In genomic region chr1:201649776-201650607, GRCh38 we compare ENCODE assay signal across 7 cellular contexts.
DNase-seq lines count a peak whose midpoint lies in the region; ATAC-seq and TF ChIP-seq lines count a peak whose summit lies in the region.

No MANE protein-coding gene starts in this region.

- peak overlapping the region; percentile 14 to 15 for H3K4me3 Mint-ChIP-seq in effector memory CD8-positive, alpha-beta T cell

- H3K4me3 ChIP-seq in HCT116 (replicated peaks in 1 of 2; ENCODE audit: low read depth in 1 of 2, low read length in 2 of 2): peak overlapping the region; percentile 62 to 73
- H3K4me3 ChIP-seq in lower lobe of right lung: peak overlapping the region; percentile 60
- peak overlapping the region; percentile 16 to 81 for H3K4me3 ChIP-seq in testis

- peak; percentile 43 for DNase-seq in HCT116 (ENCODE audit: low read depth, low spot score)
- DNase-seq in NCI-H748 (lab: John Stamatoyannopoulos, UW; ENCODE audit: unreplicated experiment): peak; percentile 83
- DNase-seq in effector memory CD8-positive, alpha-beta T cell: no peak
- peak; percentile 83 for DNase-seq in lower lobe of right lung
- peak; percentile 95 for DNase-seq in testis
- DNase-seq in glomerular visceral epithelial cell (ENCODE audit: extremely low spot score): no peak

- H3K4me2 ChIP-seq in HCT116 (ENCODE audit: low read length): peak overlapping the region; percentile 94

- H3K9me3 ChIP-seq in HCT116 (ENCODE audit: control insufficient read depth in 1 of 2, insufficient read depth in 1 of 2, low read depth in 1 of 2, low read length in 2 of 2) (no peaks in the 10 kb centered on the region), lower lobe of right lung (no peaks in the 10 kb centered on the region), testis (no peaks in the 10 kb centered on the region)

- no peak overlapping the region for H3K27ac Mint-ChIP-seq in effector memory CD8-positive, alpha-beta T cell

- TF ChIP-seq POLR2A in HCT116 (IDR thresholded peaks at IDR 0.05; ENCODE audit: borderline replicate concordance, extremely low read depth, insufficient read depth, insufficient read length) (no peak), testis (IDR thresholded peaks at IDR 0.05) (peak; percentile 12)

- no peak for TF ChIP-seq RAD21 in HCT116 (IDR thresholded peaks at IDR 0.05; ENCODE audit: low read depth)

- CTCF ChIA-PET in HCT116 (lab: Charles Lee): interaction anchor here (0.5 to 1.1 kb wide), 3 partner anchors 137 to 169 kb away, joined by 3 read pairs; no protein-coding TSS in a partner anchor

- BruUV-seq in HCT116 (replicated peaks; lab: Mats Ljungman, UMichigan): no TSS peak

- peak overlapping the region; percentile 89 for H2AFZ ChIP-seq in HCT116 (ENCODE audit: low read depth, low read length, poor library complexity, severe bottlenecking)

- ATAC-seq in HCT116 (peak; percentile 77), lower lobe of right lung (peak; percentile 83 to 84), HG02759 (IDR thresholded peaks at IDR 0.05; ENCODE audit: unreplicated experiment) (no peak)
- ATAC-seq in effector memory CD8-positive, alpha-beta T cell (replicated peaks): no peak

- H3K79me2 ChIP-seq in HCT116 (ENCODE audit: insufficient read depth, low read length): peaks cover 13% of the 10 kb centered on the region; the same call in 1 of the 2 replicates

- H4K20me1 ChIP-seq in HCT116 (ENCODE audit: insufficient read depth): no peaks in the 10 kb centered on the region

- RAD21 ChIA-PET in HCT116 (lab: Charles Lee; ENCODE audit: low non-redundant PET in 1 of 2, low total read pairs in 2 of 2, uncharacterized antibody in 2 of 2, unreplicated experiment in 2 of 2): interaction anchor here in 1 of 2 experiments (1.4 kb wide), 1 partner anchor 90 kb away, joined by 4 read pairs; no protein-coding TSS in a partner anchor

- peaks cover 39 to 58% of the 10 kb centered on the region in 2 donors for H3K27me3 Mint-ChIP-seq in effector memory CD8-positive, alpha-beta T cell

- POLR2A ChIA-PET in HCT116 (lab: Charles Lee): interaction anchor here (0.6 to 1.5 kb wide), 3 partner anchors 12 to 67 kb away, joined by 3 to 5 read pairs (median 4); no protein-coding TSS in a partner anchor

- TF ChIP-seq CTCF in HCT116 (IDR thresholded peaks at IDR 0.05 in 2 of 3, conservative IDR thresholded peaks at IDR 0.05 in 1 of 3; ENCODE audit: borderline replicate concordance in 1 of 3, insufficient read depth in 1 of 3, low read depth in 2 of 3, low read length in 2 of 3) (no peak), lower lobe of right lung (IDR thresholded peaks at IDR 0.05) (no peak), testis (IDR thresholded peaks at IDR 0.05) (no peak)

- 12 to 15% methylated on average over 24 to 61 of the region's 61 CpGs for WGBS in testis, 2 donors

- H3K27me3 ChIP-seq in HCT116 (ENCODE audit: insufficient read depth, low read length): no peaks in the 10 kb centered on the region
- H3K27me3 ChIP-seq in lower lobe of right lung (ENCODE audit: low read depth): peaks cover 16% of the 10 kb centered on the region
- H3K27me3 ChIP-seq in testis: no peaks in the 10 kb centered on the region

- intact Hi-C loops in HCT116 (cut with micrococcal nuclease): no loop called here
- intact Hi-C loops in lower lobe of right lung (cut with DNase I): no loop called here
- intact Hi-C loops in testis (cut with DNase I; ENCODE audit: low total_unique reads): no loop called here

- no peaks in the 10 kb centered on the region for H3K9me2 ChIP-seq in HCT116 (ENCODE audit: insufficient read depth)

- H3K36me3 ChIP-seq in HCT116 (ENCODE audit: control insufficient read depth in 1 of 2, insufficient read depth in 2 of 2, low read length in 2 of 2): no peaks in the 10 kb centered on the region
- no peaks in the 10 kb centered on the region for H3K36me3 ChIP-seq in lower lobe of right lung
- no peaks in the 10 kb centered on the region for H3K36me3 ChIP-seq in testis (ENCODE audit: low read depth, missing control alignments)

- H3K36me3 Mint-ChIP-seq in effector memory CD8-positive, alpha-beta T cell (ENCODE audit: insufficient read depth): peaks cover 5% of the 10 kb centered on the region

- H3K4me1 Mint-ChIP-seq in effector memory CD8-positive, alpha-beta T cell (ENCODE audit: low read depth in 2 of 2): peaks cover 0 to 3% of the 10 kb centered on the region in 2 donors

- H3K27ac ChIP-seq in HCT116 (ENCODE audit: low read depth, low read length) (peak overlapping the region; percentile 57), lower lobe of right lung (peak overlapping the region; percentile 51), testis (peak overlapping the region; percentile 37 to 39)

- H3K9ac ChIP-seq in HCT116 (ENCODE audit: low read length): peak overlapping the region; percentile 72

- H3K4me1 ChIP-seq in HCT116 (ENCODE audit: control insufficient read depth in 1 of 2, insufficient read depth in 2 of 2, low read length in 2 of 2) (peaks cover 14 to 35% of the 10 kb centered on the region in 2 experiments), lower lobe of right lung (peaks cover 25% of the 10 kb centered on the region), testis (peaks cover 19% of the 10 kb centered on the region)

- no peaks in the 10 kb centered on the region for H3K9me3 Mint-ChIP-seq in effector memory CD8-positive, alpha-beta T cell

TF ChIP-seq in HCT116, 20 proteins besides CTCF, POLR2A, EP300 and RAD21:
- TF ChIP-seq YY1 (IDR thresholded peaks at IDR 0.05; ENCODE audit: extremely low read depth, insufficient replicate concordance, low read depth, low read length): peak; percentile 23
- peak; percentile 77 for TF ChIP-seq POLR2AphosphoS5 (IDR thresholded peaks at IDR 0.05; ENCODE audit: low read depth, low read length)
- TF ChIP-seq EGR1 (IDR thresholded peaks at IDR 0.05; ENCODE audit: low read depth): no peak
- TF ChIP-seq ZBTB33 (IDR thresholded peaks at IDR 0.05; ENCODE audit: extremely low read depth, insufficient replicate concordance, low read length): no peak
- no peak for TF ChIP-seq SRF (IDR thresholded peaks at IDR 0.05; ENCODE audit: low read depth)
- TF ChIP-seq, protein P1, sequence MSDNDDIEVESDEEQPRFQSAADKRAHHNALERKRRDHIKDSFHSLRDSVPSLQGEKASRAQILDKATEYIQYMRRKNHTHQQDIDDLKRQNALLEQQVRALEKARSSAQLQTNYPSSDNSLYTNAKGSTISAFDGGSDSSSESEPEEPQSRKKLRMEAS (IDR thresholded peaks at IDR 0.05): peak; percentile 68
- TF ChIP-seq CEBPB (IDR thresholded peaks at IDR 0.05; ENCODE audit: low read depth): no peak
- TF ChIP-seq ELF1 (IDR thresholded peaks at IDR 0.05; ENCODE audit: borderline replicate concordance, low read depth): no peak
- TF ChIP-seq, protein P2, sequence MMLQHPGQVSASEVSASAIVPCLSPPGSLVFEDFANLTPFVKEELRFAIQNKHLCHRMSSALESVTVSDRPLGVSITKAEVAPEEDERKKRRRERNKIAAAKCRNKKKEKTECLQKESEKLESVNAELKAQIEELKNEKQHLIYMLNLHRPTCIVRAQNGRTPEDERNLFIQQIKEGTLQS (IDR thresholded peaks at IDR 0.05): no peak
- no peak for TF ChIP-seq FOSL1 (IDR thresholded peaks at IDR 0.05; ENCODE audit: low read depth)
- no peak for TF ChIP-seq EZH2phosphoT487 (IDR thresholded peaks at IDR 0.05; ENCODE audit: borderline replicate concordance)

Comparison
In these comparisons a context has a peak if more than half of its experiments do, and no peak if none do; other contexts are left out.
1. ATAC-seq: peak in HCT116 (single experiment) and lower lobe of right lung (2 of 2); none in effector memory CD8-positive, alpha-beta T cell (single experiment) and HG02759 (single experiment).
2. DNase-seq: peak in HCT116 (single experiment), NCI-H748 (single experiment), lower lobe of right lung (single experiment) and testis (single experiment); none in effector memory CD8-positive, alpha-beta T cell (0 of 3) and glomerular visceral epithelial cell (single experiment).
3. Peak in every context shown above with its lines, with median percentiles within 50 percentile points of each other: H3K27ac ChIP-seq and H3K4me3 ChIP-seq.